ENCODE assay signal across 22 cellular contexts in genomic region chr11:122406466-122406865, GRCh38.
A peak's percentile ranks its signal among the peaks of the same experiment; 100 is the strongest.
DNase-seq lines count a peak whose midpoint lies in the region; ATAC-seq, FAIRE-seq and TF ChIP-seq lines count a peak whose summit lies in the region.
"Had no signal": no experiment of that assay in that cellular context is flagged by ENCODE, and none has a peak within 500 bp of the region (broad histone marks: within the 10 kb centered on the region; RNA-seq: fewer than 3 reads in every experiment).

No MANE protein-coding gene starts in this region.

- H3K9me3 Mint-ChIP-seq in astrocyte (ENCODE audit: unreplicated experiment) (no peaks in the 10 kb centered on the region), nephron (peaks cover 3% of the 10 kb centered on the region)

- ATAC-seq in A549: no peak
- no peak for ATAC-seq in upper lobe of right lung

- H3K4me1 ChIP-seq in A549: peaks cover 8% of the 10 kb centered on the region; the same call in 2 of the 3 replicates
- no peaks in the 10 kb centered on the region for H3K4me1 ChIP-seq in astrocyte (ENCODE audit: insufficient read depth, low read length)
- H3K4me1 ChIP-seq in upper lobe of right lung: no peaks in the 10 kb centered on the region
- H3K4me1 ChIP-seq: BE2C, BLaER1 had no signal

- H3K36me3 Mint-ChIP-seq in astrocyte (ENCODE audit: low read depth, unreplicated experiment): no peaks in the 10 kb centered on the region
- no peaks in the 10 kb centered on the region for H3K36me3 Mint-ChIP-seq in nephron (ENCODE audit: low read depth)
- H3K36me3 Mint-ChIP-seq: CD14-positive monocyte; CD4-positive, alpha-beta memory T cell; CD4-positive, CD25-positive, alpha-beta regulatory T cell; CD8-positive, alpha-beta memory T cell had no signal

- H3K27ac ChIP-seq in A549: no peak overlapping the region
- no peak overlapping the region for H3K27ac ChIP-seq in astrocyte (ENCODE audit: low read depth, low read length)
- peak overlapping the region; percentile 7 for H3K27ac ChIP-seq in upper lobe of right lung
- H3K27ac ChIP-seq: 22Rv1, BLaER1 had no signal

- H2AFZ ChIP-seq in astrocyte (ENCODE audit: low read depth, low read length): no peak overlapping the region

- H3K27me3 Mint-ChIP-seq in astrocyte (ENCODE audit: low read depth, unreplicated experiment): peaks cover 12% of the 10 kb centered on the region
- no peaks in the 10 kb centered on the region for H3K27me3 Mint-ChIP-seq in nephron (ENCODE audit: low read depth)

- no peaks in the 10 kb centered on the region for H3K36me3 ChIP-seq in astrocyte (ENCODE audit: insufficient read depth, low read length)
- H3K36me3 ChIP-seq in upper lobe of right lung: no peaks in the 10 kb centered on the region
- no peaks in the 10 kb centered on the region for H3K36me3 ChIP-seq in H7 (replicated peaks; ENCODE audit: control insufficient read depth, insufficient read depth, low read length)
- H3K36me3 ChIP-seq: BE2C, BLaER1 had no signal

- H3K4me3 ChIP-seq in A549 (no peak overlapping the region), astrocyte (ENCODE audit: insufficient read depth, low read depth, low read length) (no peak overlapping the region), upper lobe of right lung (no peak overlapping the region), H7 (ENCODE audit: insufficient read depth, low read depth, low read length) (no peak overlapping the region)
- H3K4me3 ChIP-seq: BLaER1 had no signal

- TF ChIP-seq CTCF in A549 (IDR thresholded peaks at IDR 0.05) (no peak), astrocyte (IDR thresholded peaks at IDR 0.05; ENCODE audit: insufficient read depth, low read depth, low read length) (no peak), nephron (IDR thresholded peaks at IDR 0.05; ENCODE audit: unreplicated experiment in 3 of 3) (no peak), upper lobe of right lung (IDR thresholded peaks at IDR 0.05) (no peak)

- H3K27ac Mint-ChIP-seq in astrocyte (ENCODE audit: unreplicated experiment) (peak overlapping the region; percentile 50), nephron (peak overlapping the region in 2 of 3 experiments; percentile 81 to 83)
- H3K27ac Mint-ChIP-seq: CD14-positive monocyte; CD4-positive, alpha-beta memory T cell; CD4-positive, CD25-positive, alpha-beta regulatory T cell; CD8-positive, alpha-beta memory T cell had no signal

- POLR2A ChIA-PET in A549 (lab: Yijun Ruan, JAX): no interaction called here

- H3K79me2 ChIP-seq in astrocyte (ENCODE audit: insufficient read depth, low read length): no peaks in the 10 kb centered on the region

- H4K20me1 ChIP-seq in astrocyte (ENCODE audit: insufficient read depth, low read length): no peaks in the 10 kb centered on the region
- H4K20me1 ChIP-seq: BLaER1 had no signal

- CTCF ChIA-PET in A549 (lab: Yijun Ruan, JAX): no interaction called here

- intact Hi-C loops in upper lobe of right lung (cut with DNase I): no loop called here

- peak overlapping the region; percentile 32; the same call in 2 of the 3 replicates for H3K4me2 ChIP-seq in A549
- H3K4me2 ChIP-seq in astrocyte (ENCODE audit: low read length): no peak overlapping the region
- H3K4me2 ChIP-seq: BLaER1 had no signal

- no peaks in the 10 kb centered on the region for H3K4me1 Mint-ChIP-seq in astrocyte (ENCODE audit: low read depth, unreplicated experiment)
- peaks cover 15% of the 10 kb centered on the region for H3K4me1 Mint-ChIP-seq in nephron
- H3K4me1 Mint-ChIP-seq: CD14-positive monocyte; CD4-positive, alpha-beta memory T cell; CD4-positive, CD25-positive, alpha-beta regulatory T cell; CD8-positive, alpha-beta memory T cell had no signal

- H3K9me3 ChIP-seq in A549 (no peaks in the 10 kb centered on the region), astrocyte (ENCODE audit: insufficient read depth, low read depth, low read length) (no peaks in the 10 kb centered on the region), upper lobe of right lung (no peaks in the 10 kb centered on the region)
- H3K9me3 ChIP-seq: BE2C, BLaER1 had no signal

- no peak overlapping the region for H3K9ac ChIP-seq in astrocyte (ENCODE audit: low read length)
- H3K9ac ChIP-seq: BLaER1 had no signal

- no peak for TF ChIP-seq EP300 in A549 (IDR thresholded peaks at IDR 0.05)

- TF ChIP-seq POLR2A in A549 (IDR thresholded peaks at IDR 0.05; ENCODE audit: low read length): no peak

- 27% methylated on average over 4 of the region's 4 CpGs for WGBS in A549 (ENCODE audit: missing lambda C conversion rate)

- H3K27me3 ChIP-seq in astrocyte (ENCODE audit: insufficient read depth, low read length) (peaks cover 3% of the 10 kb centered on the region), upper lobe of right lung (no peaks in the 10 kb centered on the region), H7 (ENCODE audit: control insufficient read depth, insufficient read depth, low read length) (no peaks in the 10 kb centered on the region)
- H3K27me3 ChIP-seq: BE2C, BLaER1 had no signal

- FAIRE-seq in A549 (lab: Jason Lieb, UNC) (no peak), astrocyte (lab: Jason Lieb, UNC) (no peak)
- FAIRE-seq: G401.6, GM12891, GM19239 had no signal

- no peak for DNase-seq in A549 (ENCODE audit: low read depth in 1 of 2, low spot score in 1 of 2)
- DNase-seq in astrocyte (ENCODE audit: low read depth): no peak
- DNase-seq in upper lobe of right lung: no peak
- DNase-seq in H7: no peak
- no peak for DNase-seq in activated CD4-positive, alpha-beta T cell treated with anti-CD3 and anti-CD28 coated beads for 48 hours
- no peak for DNase-seq in cerebellar nuclear complex (lab: John Stamatoyannopoulos, UW)
- DNase-seq: ACHN; BE2C; C1 segment of cervical spinal cord; CD4-positive, alpha-beta memory T cell; CD4-positive, CD25-positive, alpha-beta regulatory T cell; CD8-positive, alpha-beta memory T cell; COR-L47; DMS79 treated with DMSO at 0.1 percent for 48 hours; GF-D8 had no signal

- H3K4me3 Mint-ChIP-seq in astrocyte (ENCODE audit: unreplicated experiment): no peak overlapping the region
- H3K4me3 Mint-ChIP-seq in nephron: no peak overlapping the region
- H3K4me3 Mint-ChIP-seq: CD14-positive monocyte; CD4-positive, alpha-beta memory T cell; CD4-positive, CD25-positive, alpha-beta regulatory T cell; CD8-positive, alpha-beta memory T cell had no signal

- TF ChIP-seq RAD21 in A549 (conservative IDR thresholded peaks at IDR 0.05 in 1 of 2, IDR thresholded peaks at IDR 0.05 in 1 of 2): no peak

TF ChIP-seq in A549, 52 proteins besides CTCF, POLR2A, EP300 and RAD21:
- TF ChIP-seq MYC (IDR thresholded peaks at IDR 0.05; ENCODE audit: borderline replicate concordance, low read length) (no peak), HES2 (IDR thresholded peaks at IDR 0.05) (no peak), FOSB (CRISPR knock-in tag; IDR thresholded peaks at IDR 0.05) (no peak), FOSL2 (IDR thresholded peaks at IDR 0.05) (no peak), FOSL2 (CRISPR knock-in tag; IDR thresholded peaks at IDR 0.05) (no peak), EHMT2 (IDR thresholded peaks at IDR 0.05; ENCODE audit: low read depth) (no peak), RCOR1 (IDR thresholded peaks at IDR 0.05; ENCODE audit: low read depth, low read length) (no peak), CBX8 (IDR thresholded peaks at IDR 0.05) (no peak), RFX5 (IDR thresholded peaks at IDR 0.05) (no peak), USF2 (IDR thresholded peaks at IDR 0.05) (no peak)
